Comparison of ENCODE assay signal across 9 cellular contexts in genomic region chr11:67120456-67120855, GRCh38. TPM values are rescaled to one million over a fixed set of nuclear protein-coding genes. Genes with fewer than 3 reads are reported as not detected.
DNase-seq lines count a peak whose midpoint lies in the region; ATAC-seq and TF ChIP-seq lines count a peak whose summit lies in the region.
"Had no signal": no experiment of that assay in that cellular context is flagged by ENCODE, and none has a peak within 500 bp of the region (broad histone marks: within the 10 kb centered on the region; RNA-seq: fewer than 3 reads in every experiment).

No MANE protein-coding gene starts in this region.

- H3K36me3 ChIP-seq in left lung, result peaks cover 0 to 12% of the 10 kb centered on the region in 2 donors

- no peak for TF ChIP-seq CTCF in left lung (IDR thresholded peaks at IDR 0.05)

- H3K27ac Mint-ChIP-seq in activated CD4-positive, alpha-beta T cell treated with anti-CD3 and anti-CD28 coated beads, Interleukin-2, amount 10 ng/mL, durations not matched to agents 24 days and 14 days, result peak overlapping the region; percentile 97
- peak overlapping the region; percentile 87 for H3K27ac Mint-ChIP-seq in activated naive CD8-positive, alpha-beta T cell treated with anti-CD3 and anti-CD28 coated beads, Interleukin-2, amount 50 U/mL, for 24 hours

- no peaks in the 10 kb centered on the region for H3K9me3 Mint-ChIP-seq in activated CD4-positive, alpha-beta T cell treated with anti-CD3 and anti-CD28 coated beads, Interleukin-2, amount 10 ng/mL, durations not matched to agents 24 days and 14 days
- no peaks in the 10 kb centered on the region for H3K9me3 Mint-ChIP-seq in activated naive CD8-positive, alpha-beta T cell treated with anti-CD3 and anti-CD28 coated beads, Interleukin-2, amount 50 U/mL, for 24 hours

- peak overlapping the region; percentile 97 for H3K27ac ChIP-seq in left lung
- peak overlapping the region; percentile 44 for H3K27ac ChIP-seq in temporal lobe (ENCODE audit: low read depth, low read length)

- DNase-seq in activated CD4-positive, alpha-beta T cell treated with anti-CD3 and anti-CD28 coated beads, Interleukin-2, amount 10 ng/mL, durations not matched to agents 24 days and 14 days, result no peak
- no peak for DNase-seq in activated CD4-positive, alpha-beta T cell treated with anti-CD3 and anti-CD28 coated beads, Interleukin-2, amount 50 U/mL, for 48 hours
- no peak for DNase-seq in activated naive CD8-positive, alpha-beta T cell treated with anti-CD3 and anti-CD28 coated beads, Interleukin-2, amount 50 U/mL, for 24 hours
- DNase-seq in left lung (no peak), GM19238 (ENCODE audit: insufficient read length, low spot score) (no peak), NCI-H524 (lab: John Stamatoyannopoulos, UW) (no peak)
- DNase-seq: SHP77 treated with DMSO at 0.1 percent for 48 hours had no signal

- H3K36me3 Mint-ChIP-seq in activated CD4-positive, alpha-beta T cell treated with anti-CD3 and anti-CD28 coated beads, Interleukin-2, amount 10 ng/mL, durations not matched to agents 24 days and 14 days (ENCODE audit: low read depth), result peaks cover 30% of the 10 kb centered on the region
- H3K36me3 Mint-ChIP-seq in activated naive CD8-positive, alpha-beta T cell treated with anti-CD3 and anti-CD28 coated beads, Interleukin-2, amount 50 U/mL, for 24 hours (ENCODE audit: low read depth), result peaks cover 30% of the 10 kb centered on the region

- H3K4me1 ChIP-seq in left lung, result peaks cover 18 to 53% of the 10 kb centered on the region in 2 donors

- peak overlapping the region; percentile 100 for H3K4me3 Mint-ChIP-seq in activated CD4-positive, alpha-beta T cell treated with anti-CD3 and anti-CD28 coated beads, Interleukin-2, amount 10 ng/mL, durations not matched to agents 24 days and 14 days
- peak overlapping the region; percentile 95 for H3K4me3 Mint-ChIP-seq in activated naive CD8-positive, alpha-beta T cell treated with anti-CD3 and anti-CD28 coated beads, Interleukin-2, amount 50 U/mL, for 24 hours

- H3K4me1 Mint-ChIP-seq in activated CD4-positive, alpha-beta T cell treated with anti-CD3 and anti-CD28 coated beads, Interleukin-2, amount 10 ng/mL, durations not matched to agents 24 days and 14 days, result peaks cover 25% of the 10 kb centered on the region
- H3K4me1 Mint-ChIP-seq in activated naive CD8-positive, alpha-beta T cell treated with anti-CD3 and anti-CD28 coated beads, Interleukin-2, amount 50 U/mL, for 24 hours, result peaks cover 32% of the 10 kb centered on the region

- peaks cover 3% of the 10 kb centered on the region for H3K27me3 Mint-ChIP-seq in activated CD4-positive, alpha-beta T cell treated with anti-CD3 and anti-CD28 coated beads, Interleukin-2, amount 10 ng/mL, durations not matched to agents 24 days and 14 days
- H3K27me3 Mint-ChIP-seq in activated naive CD8-positive, alpha-beta T cell treated with anti-CD3 and anti-CD28 coated beads, Interleukin-2, amount 50 U/mL, for 24 hours, result no peaks in the 10 kb centered on the region

- intact Hi-C loops in activated CD4-positive, alpha-beta T cell treated with anti-CD3 and anti-CD28 coated beads, Interleukin-2, amount 10 ng/mL, durations not matched to agents 24 days and 14 days (cut with micrococcal nuclease), result loop anchor here (5.0 to 10.0 kb wide), 2 partner anchors 42 to 166 kb away; partner anchors contain the start of gene PC
- intact Hi-C loops in left lung (cut with DNase I), result no loop called here

- H3K4me3 ChIP-seq in left lung, result peak overlapping the region; percentile 75 to 84

- no peak for ATAC-seq in activated naive CD8-positive, alpha-beta T cell treated with anti-CD3 and anti-CD28 coated beads, Interleukin-2, amount 50 U/mL, for 24 hours
- ATAC-seq in left lung (no peak), HG03565 (IDR thresholded peaks at IDR 0.05; ENCODE audit: unreplicated experiment) (no peak)

- no peaks in the 10 kb centered on the region for H3K27me3 ChIP-seq in left lung

- H3K9me3 ChIP-seq in left lung, result no peaks in the 10 kb centered on the region

RNA-seq across cellular contexts. Expression of gene KDM2A, which starts 1.4 kb away (rescaled TPM):
- total RNA-seq in activated CD4-positive, alpha-beta T cell treated with anti-CD3 and anti-CD28 coated beads, Interleukin-2, amount 10 ng/mL, durations not matched to agents 24 days and 14 days, result 102 and 103 TPM in 2 replicates
- total RNA-seq in left lung (10 to 100 TPM; 71.0 to 85.4 TPM), temporal lobe (44.0 TPM)
